Comparison of ENCODE assay signal across 19 cellular contexts in genomic region chr6:44047801-44048200, GRCh38.
DNase-seq lines count a peak whose midpoint lies in the region; ATAC-seq and TF ChIP-seq lines count a peak whose summit lies in the region.
"Had no signal": no experiment of that assay in that cellular context is flagged by ENCODE, and none has a peak within 500 bp of the region (broad histone marks: within the 10 kb centered on the region; RNA-seq: fewer than 3 reads in every experiment).

No MANE protein-coding gene starts in this region.

- peaks cover 2% of the 10 kb centered on the region for H3K27me3 Mint-ChIP-seq in neural crest cell (ENCODE audit: low read depth)

- no peak overlapping the region for H3K4me3 ChIP-seq in left ventricle myocardium inferior
- H3K4me3 ChIP-seq in breast epithelium, result no peak overlapping the region
- H3K4me3 ChIP-seq in uterus, result no peak overlapping the region
- no peak overlapping the region for H3K4me3 ChIP-seq in ascending aorta
- H3K4me3 ChIP-seq: GM23248 had no signal

- no peak overlapping the region for H3K27ac ChIP-seq in left ventricle myocardium inferior (replicated peaks)
- H3K27ac ChIP-seq in breast epithelium, result peak overlapping the region; percentile 84 to 91
- peak overlapping the region; percentile 89 to 91 for H3K27ac ChIP-seq in uterus
- H3K27ac ChIP-seq in ascending aorta, result no peak overlapping the region
- H3K27ac ChIP-seq: C4-2B, GM23248, HL-60 had no signal

- intact Hi-C loops in Right ventricle myocardium inferior (cut with DNase I) (loop anchor here (5.0 kb wide), 1 partner anchor 36 kb away; no protein-coding TSS in a partner anchor), left ventricle myocardium inferior (cut with micrococcal nuclease) (no loop called here), breast epithelium (cut with DNase I; ENCODE audit: low total_unique reads) (loop anchor here (1.0 kb wide), 1 partner anchor 40 kb away; no protein-coding TSS in a partner anchor), uterus (cut with DNase I; ENCODE audit: low total_unique reads) (no loop called here), ascending aorta (cut with DNase I) (no loop called here)

- H3K36me3 ChIP-seq in left ventricle myocardium inferior, result no peaks in the 10 kb centered on the region
- no peaks in the 10 kb centered on the region for H3K36me3 ChIP-seq in breast epithelium
- no peaks in the 10 kb centered on the region for H3K36me3 ChIP-seq in uterus
- no peaks in the 10 kb centered on the region for H3K36me3 ChIP-seq in ascending aorta

- ATAC-seq in Right ventricle myocardium inferior (no peak), HG02610 (IDR thresholded peaks at IDR 0.05; ENCODE audit: unreplicated experiment) (no peak), HG03565 (IDR thresholded peaks at IDR 0.05; ENCODE audit: unreplicated experiment) (no peak)

- H3K27ac Mint-ChIP-seq in neural crest cell (ENCODE audit: unreplicated experiment), result peak overlapping the region; percentile 59

- TF ChIP-seq CTCF in left ventricle myocardium inferior (IDR thresholded peaks at IDR 0.05; ENCODE audit: borderline replicate concordance) (no peak), breast epithelium (IDR thresholded peaks at IDR 0.05) (no peak), neural crest cell (conservative IDR thresholded peaks at IDR 0.05) (no peak), uterus (IDR thresholded peaks at IDR 0.05) (no peak), ascending aorta (IDR thresholded peaks at IDR 0.05) (no peak)

- H3K4me3 Mint-ChIP-seq in neural crest cell, result no peak overlapping the region

- no peaks in the 10 kb centered on the region for H3K9me3 Mint-ChIP-seq in neural crest cell

- H3K27me3 ChIP-seq in left ventricle myocardium inferior (ENCODE audit: low read depth) (no peaks in the 10 kb centered on the region), breast epithelium (no peaks in the 10 kb centered on the region), uterus (no peaks in the 10 kb centered on the region), ascending aorta (no peaks in the 10 kb centered on the region)

- H3K36me3 Mint-ChIP-seq in neural crest cell (ENCODE audit: low read depth), result no peaks in the 10 kb centered on the region

- H3K4me1 Mint-ChIP-seq in neural crest cell, result peaks cover 15% of the 10 kb centered on the region

- no peak for TF ChIP-seq POLR2A in breast epithelium (IDR thresholded peaks at IDR 0.05)
- TF ChIP-seq POLR2A in uterus (IDR thresholded peaks at IDR 0.05), result no peak

- H3K9me3 ChIP-seq in left ventricle myocardium inferior (replicated peaks) (no peaks in the 10 kb centered on the region), breast epithelium (no peaks in the 10 kb centered on the region), uterus (no peaks in the 10 kb centered on the region), ascending aorta (no peaks in the 10 kb centered on the region)

- peaks cover 77% of the 10 kb centered on the region for H3K4me1 ChIP-seq in left ventricle myocardium inferior
- H3K4me1 ChIP-seq in breast epithelium, result peaks cover 21 to 52% of the 10 kb centered on the region in 2 donors
- H3K4me1 ChIP-seq in uterus, result peaks cover 0 to 13% of the 10 kb centered on the region in 2 donors
- peaks cover 12 to 16% of the 10 kb centered on the region in 2 donors for H3K4me1 ChIP-seq in ascending aorta

- DNase-seq in Right ventricle myocardium inferior (ENCODE audit: missing footprints) (peak; percentile 48), left ventricle myocardium inferior (no peak), breast epithelium (ENCODE audit: low spot score in 2 of 2) (no peak), neural crest cell (ENCODE audit: low read depth, low spot score) (no peak), uterus (no peak), ascending aorta (ENCODE audit: low spot score in 2 of 2) (no peak)
- DNase-seq: 8988T; GDM1; GM23248; HCEC 1CT; MV-4-11; NCI-H1417; NCI-H187 treated with DMSO at 0.1 percent for 48 hours; NCI-H446; NK-92 treated with Interleukin-12 subunit alpha and Interleukin-12 subunit beta, amount 100 ng/mL, for 24 hours had no signal

Comparison
In these comparisons a context has a peak if more than half of its experiments do, and no peak if none do; other contexts are left out.
1. intact Hi-C loops: an anchor here in Right ventricle myocardium inferior (5.0 kb wide) and breast epithelium (1.0 kb wide); none called in left ventricle myocardium inferior, uterus and ascending aorta.
2. H3K27ac ChIP-seq: peak in breast epithelium (2 of 2) and uterus (2 of 2); none in left ventricle myocardium inferior (single experiment) and ascending aorta (0 of 2).